1 cellular context compared by ENCODE assay signal in the genomic region with DNA sequence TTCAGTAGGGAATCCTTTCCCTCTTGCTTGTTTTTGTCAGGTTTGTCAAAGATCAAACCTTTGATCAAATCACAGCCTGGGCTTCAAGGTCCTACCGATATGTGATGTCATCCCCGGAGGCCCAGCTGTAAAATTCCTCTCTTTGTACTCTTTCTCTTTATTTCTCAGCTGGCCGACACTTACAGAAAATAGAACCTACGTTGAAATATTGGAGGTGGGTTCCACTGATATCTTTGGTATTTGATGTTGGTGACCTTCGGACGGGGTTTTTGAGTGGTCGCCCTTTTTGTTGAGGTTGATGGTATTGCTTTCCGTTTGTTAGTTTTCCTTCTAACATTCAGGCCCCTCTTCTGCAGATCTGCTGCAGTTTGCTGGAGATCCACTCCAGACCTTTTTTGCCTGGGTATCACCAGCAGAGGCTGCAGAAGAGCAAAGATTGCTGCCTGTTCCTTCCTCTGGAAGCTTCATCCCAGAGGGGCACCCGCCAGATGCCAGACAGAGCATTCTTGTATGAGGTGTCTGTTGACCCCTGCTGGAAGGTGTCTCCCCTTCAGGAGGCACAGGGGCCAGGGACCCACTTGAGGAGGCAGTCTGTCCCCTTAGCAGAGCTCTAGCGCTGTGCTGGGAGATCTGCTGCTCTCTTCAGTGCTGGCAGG.
TF ChIP-seq lines count a peak whose summit lies in the region.
"Not testable (repeated sequence)": the region's sequence is repeated elsewhere in the genome, so short reads cannot be mapped to it uniquely, and the experiment has no call there.

No MANE protein-coding gene starts in this region.

TF ChIP-seq in HepG2, 621 proteins besides CTCF, POLR2A, EP300 and RAD21 (continued from another document and continues in another):
- TF ChIP-seq, protein P1, sequence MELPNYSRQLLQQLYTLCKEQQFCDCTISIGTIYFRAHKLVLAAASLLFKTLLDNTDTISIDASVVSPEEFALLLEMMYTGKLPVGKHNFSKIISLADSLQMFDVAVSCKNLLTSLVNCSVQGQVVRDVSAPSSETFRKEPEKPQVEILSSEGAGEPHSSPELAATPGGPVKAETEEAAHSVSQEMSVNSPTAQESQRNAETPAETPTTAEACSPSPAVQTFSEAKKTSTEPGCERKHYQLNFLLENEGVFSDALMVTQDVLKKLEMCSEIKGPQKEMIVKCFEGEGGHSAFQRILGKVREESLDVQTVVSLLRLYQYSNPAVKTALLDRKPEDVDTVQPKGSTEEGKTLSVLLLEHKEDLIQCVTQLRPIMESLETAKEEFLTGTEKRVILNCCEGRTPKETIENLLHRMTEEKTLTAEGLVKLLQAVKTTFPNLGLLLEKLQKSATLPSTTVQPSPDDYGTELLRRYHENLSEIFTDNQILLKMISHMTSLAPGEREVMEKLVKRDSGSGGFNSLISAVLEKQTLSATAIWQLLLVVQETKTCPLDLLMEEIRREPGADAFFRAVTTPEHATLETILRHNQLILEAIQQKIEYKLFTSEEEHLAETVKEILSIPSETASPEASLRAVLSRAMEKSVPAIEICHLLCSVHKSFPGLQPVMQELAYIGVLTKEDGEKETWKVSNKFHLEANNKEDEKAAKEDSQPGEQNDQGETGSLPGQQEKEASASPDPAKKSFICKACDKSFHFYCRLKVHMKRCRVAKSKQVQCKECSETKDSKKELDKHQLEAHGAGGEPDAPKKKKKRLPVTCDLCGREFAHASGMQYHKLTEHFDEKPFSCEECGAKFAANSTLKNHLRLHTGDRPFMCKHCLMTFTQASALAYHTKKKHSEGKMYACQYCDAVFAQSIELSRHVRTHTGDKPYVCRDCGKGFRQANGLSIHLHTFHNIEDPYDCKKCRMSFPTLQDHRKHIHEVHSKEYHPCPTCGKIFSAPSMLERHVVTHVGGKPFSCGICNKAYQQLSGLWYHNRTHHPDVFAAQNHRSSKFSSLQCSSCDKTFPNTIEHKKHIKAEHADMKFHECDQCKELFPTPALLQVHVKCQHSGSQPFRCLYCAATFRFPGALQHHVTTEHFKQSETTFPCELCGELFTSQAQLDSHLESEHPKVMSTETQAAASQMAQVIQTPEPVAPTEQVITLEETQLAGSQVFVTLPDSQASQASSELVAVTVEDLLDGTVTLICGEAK (IDR thresholded peaks at IDR 0.05): not testable (repeated sequence)
- TF ChIP-seq, protein P1 (CRISPR knock-in tag; IDR thresholded peaks at IDR 0.05): peak; percentile 48; the same call in 1 of the 2 replicates
- TF ChIP-seq NFKB2 (CRISPR knock-in tag; IDR thresholded peaks at IDR 0.05; ENCODE audit: borderline replicate concordance) (peak; percentile 56; the same call in 1 of the 2 replicates), ZNF556 (CRISPR knock-in tag; IDR thresholded peaks at IDR 0.05; ENCODE audit: borderline replicate concordance) (peak; percentile 76; the same call in 1 of the 2 replicates), ZNF44 (CRISPR knock-in tag; IDR thresholded peaks at IDR 0.05) (peak; percentile 34; the same call in 1 of the 2 replicates), SPEN (CRISPR knock-in tag; IDR thresholded peaks at IDR 0.05; ENCODE audit: low read depth) (0 out of 2 replicates have a peak, but pooled peaks have one; percentile 41), ELF1 (CRISPR knock-in tag; IDR thresholded peaks at IDR 0.05) (peak; percentile 33; the same call in 1 of the 2 replicates), CBX5 (CRISPR knock-in tag; IDR thresholded peaks at IDR 0.05; ENCODE audit: borderline replicate concordance) (peak; percentile 76; the same call in 1 of the 2 replicates), ZNF557 (CRISPR knock-in tag; IDR thresholded peaks at IDR 0.05) (peak; percentile 77; the same call in 1 of the 2 replicates), ZBTB20 (CRISPR knock-in tag; IDR thresholded peaks at IDR 0.05; ENCODE audit: borderline replicate concordance, low read depth) (0 out of 2 replicates have a peak, but pooled peaks have one; percentile 37), TEAD3 (CRISPR knock-in tag; optimal IDR thresholded peaks at IDR 0.05; ENCODE audit: borderline replicate concordance) (peak; percentile 55), ZNF230 (CRISPR knock-in tag; IDR thresholded peaks at IDR 0.05) (0 out of 2 replicates have a peak, but pooled peaks have one; percentile 50), ZIK1 (CRISPR knock-in tag; IDR thresholded peaks at IDR 0.05; ENCODE audit: borderline replicate concordance, low read depth) (0 out of 2 replicates have a peak, but pooled peaks have one; percentile 29), SALL1 (CRISPR knock-in tag; IDR thresholded peaks at IDR 0.05) (peak; percentile 90), SOX5 (CRISPR knock-in tag; IDR thresholded peaks at IDR 0.05; ENCODE audit: borderline replicate concordance) (peak; percentile 17; the same call in 1 of the 2 replicates), ZNF883 (CRISPR knock-in tag; IDR thresholded peaks at IDR 0.05; ENCODE audit: not compliant biosample characterization) (peak; percentile 22)
- TF ChIP-seq, protein P2, sequence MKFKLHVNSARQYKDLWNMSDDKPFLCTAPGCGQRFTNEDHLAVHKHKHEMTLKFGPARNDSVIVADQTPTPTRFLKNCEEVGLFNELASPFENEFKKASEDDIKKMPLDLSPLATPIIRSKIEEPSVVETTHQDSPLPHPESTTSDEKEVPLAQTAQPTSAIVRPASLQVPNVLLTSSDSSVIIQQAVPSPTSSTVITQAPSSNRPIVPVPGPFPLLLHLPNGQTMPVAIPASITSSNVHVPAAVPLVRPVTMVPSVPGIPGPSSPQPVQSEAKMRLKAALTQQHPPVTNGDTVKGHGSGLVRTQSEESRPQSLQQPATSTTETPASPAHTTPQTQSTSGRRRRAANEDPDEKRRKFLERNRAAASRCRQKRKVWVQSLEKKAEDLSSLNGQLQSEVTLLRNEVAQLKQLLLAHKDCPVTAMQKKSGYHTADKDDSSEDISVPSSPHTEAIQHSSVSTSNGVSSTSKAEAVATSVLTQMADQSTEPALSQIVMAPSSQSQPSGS (CRISPR knock-in tag; IDR thresholded peaks at IDR 0.05): peak; percentile 88; the same call in 1 of the 2 replicates
- TF ChIP-seq, protein P3, sequence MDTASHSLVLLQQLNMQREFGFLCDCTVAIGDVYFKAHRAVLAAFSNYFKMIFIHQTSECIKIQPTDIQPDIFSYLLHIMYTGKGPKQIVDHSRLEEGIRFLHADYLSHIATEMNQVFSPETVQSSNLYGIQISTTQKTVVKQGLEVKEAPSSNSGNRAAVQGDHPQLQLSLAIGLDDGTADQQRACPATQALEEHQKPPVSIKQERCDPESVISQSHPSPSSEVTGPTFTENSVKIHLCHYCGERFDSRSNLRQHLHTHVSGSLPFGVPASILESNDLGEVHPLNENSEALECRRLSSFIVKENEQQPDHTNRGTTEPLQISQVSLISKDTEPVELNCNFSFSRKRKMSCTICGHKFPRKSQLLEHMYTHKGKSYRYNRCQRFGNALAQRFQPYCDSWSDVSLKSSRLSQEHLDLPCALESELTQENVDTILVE (CRISPR knock-in tag; IDR thresholded peaks at IDR 0.05): 0 out of 2 replicates have a peak, but pooled peaks have one; percentile 52
- TF ChIP-seq, protein P4, sequence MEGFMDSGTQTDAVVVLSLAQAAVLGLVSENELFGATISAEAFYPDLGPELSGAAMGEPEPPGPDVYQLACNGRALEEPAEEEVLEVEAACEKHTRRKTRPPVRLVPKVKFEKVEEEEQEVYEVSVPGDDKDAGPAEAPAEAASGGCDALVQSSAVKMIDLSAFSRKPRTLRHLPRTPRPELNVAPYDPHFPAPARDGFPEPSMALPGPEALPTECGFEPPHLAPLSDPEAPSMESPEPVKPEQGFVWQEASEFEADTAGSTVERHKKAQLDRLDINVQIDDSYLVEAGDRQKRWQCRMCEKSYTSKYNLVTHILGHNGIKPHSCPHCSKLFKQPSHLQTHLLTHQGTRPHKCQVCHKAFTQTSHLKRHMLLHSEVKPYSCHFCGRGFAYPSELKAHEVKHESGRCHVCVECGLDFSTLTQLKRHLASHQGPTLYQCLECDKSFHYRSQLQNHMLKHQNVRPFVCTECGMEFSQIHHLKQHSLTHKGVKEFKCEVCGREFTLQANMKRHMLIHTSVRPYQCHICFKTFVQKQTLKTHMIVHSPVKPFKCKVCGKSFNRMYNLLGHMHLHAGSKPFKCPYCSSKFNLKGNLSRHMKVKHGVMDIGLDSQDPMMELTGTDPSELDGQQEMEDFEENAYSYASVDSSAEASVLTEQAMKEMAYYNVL (CRISPR knock-in tag; IDR thresholded peaks at IDR 0.05; ENCODE audit: borderline replicate concordance): peak; percentile 90; the same call in 1 of the 2 replicates
- TF ChIP-seq, protein P5, sequence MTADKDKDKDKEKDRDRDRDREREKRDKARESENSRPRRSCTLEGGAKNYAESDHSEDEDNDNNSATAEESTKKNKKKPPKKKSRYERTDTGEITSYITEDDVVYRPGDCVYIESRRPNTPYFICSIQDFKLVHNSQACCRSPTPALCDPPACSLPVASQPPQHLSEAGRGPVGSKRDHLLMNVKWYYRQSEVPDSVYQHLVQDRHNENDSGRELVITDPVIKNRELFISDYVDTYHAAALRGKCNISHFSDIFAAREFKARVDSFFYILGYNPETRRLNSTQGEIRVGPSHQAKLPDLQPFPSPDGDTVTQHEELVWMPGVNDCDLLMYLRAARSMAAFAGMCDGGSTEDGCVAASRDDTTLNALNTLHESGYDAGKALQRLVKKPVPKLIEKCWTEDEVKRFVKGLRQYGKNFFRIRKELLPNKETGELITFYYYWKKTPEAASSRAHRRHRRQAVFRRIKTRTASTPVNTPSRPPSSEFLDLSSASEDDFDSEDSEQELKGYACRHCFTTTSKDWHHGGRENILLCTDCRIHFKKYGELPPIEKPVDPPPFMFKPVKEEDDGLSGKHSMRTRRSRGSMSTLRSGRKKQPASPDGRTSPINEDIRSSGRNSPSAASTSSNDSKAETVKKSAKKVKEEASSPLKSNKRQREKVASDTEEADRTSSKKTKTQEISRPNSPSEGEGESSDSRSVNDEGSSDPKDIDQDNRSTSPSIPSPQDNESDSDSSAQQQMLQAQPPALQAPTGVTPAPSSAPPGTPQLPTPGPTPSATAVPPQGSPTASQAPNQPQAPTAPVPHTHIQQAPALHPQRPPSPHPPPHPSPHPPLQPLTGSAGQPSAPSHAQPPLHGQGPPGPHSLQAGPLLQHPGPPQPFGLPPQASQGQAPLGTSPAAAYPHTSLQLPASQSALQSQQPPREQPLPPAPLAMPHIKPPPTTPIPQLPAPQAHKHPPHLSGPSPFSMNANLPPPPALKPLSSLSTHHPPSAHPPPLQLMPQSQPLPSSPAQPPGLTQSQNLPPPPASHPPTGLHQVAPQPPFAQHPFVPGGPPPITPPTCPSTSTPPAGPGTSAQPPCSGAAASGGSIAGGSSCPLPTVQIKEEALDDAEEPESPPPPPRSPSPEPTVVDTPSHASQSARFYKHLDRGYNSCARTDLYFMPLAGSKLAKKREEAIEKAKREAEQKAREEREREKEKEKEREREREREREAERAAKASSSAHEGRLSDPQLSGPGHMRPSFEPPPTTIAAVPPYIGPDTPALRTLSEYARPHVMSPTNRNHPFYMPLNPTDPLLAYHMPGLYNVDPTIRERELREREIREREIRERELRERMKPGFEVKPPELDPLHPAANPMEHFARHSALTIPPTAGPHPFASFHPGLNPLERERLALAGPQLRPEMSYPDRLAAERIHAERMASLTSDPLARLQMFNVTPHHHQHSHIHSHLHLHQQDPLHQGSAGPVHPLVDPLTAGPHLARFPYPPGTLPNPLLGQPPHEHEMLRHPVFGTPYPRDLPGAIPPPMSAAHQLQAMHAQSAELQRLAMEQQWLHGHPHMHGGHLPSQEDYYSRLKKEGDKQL (CRISPR knock-in tag; IDR thresholded peaks at IDR 0.05; ENCODE audit: low read depth): peak; percentile 30; the same call in 1 of the 2 replicates
- TF ChIP-seq, protein P6, sequence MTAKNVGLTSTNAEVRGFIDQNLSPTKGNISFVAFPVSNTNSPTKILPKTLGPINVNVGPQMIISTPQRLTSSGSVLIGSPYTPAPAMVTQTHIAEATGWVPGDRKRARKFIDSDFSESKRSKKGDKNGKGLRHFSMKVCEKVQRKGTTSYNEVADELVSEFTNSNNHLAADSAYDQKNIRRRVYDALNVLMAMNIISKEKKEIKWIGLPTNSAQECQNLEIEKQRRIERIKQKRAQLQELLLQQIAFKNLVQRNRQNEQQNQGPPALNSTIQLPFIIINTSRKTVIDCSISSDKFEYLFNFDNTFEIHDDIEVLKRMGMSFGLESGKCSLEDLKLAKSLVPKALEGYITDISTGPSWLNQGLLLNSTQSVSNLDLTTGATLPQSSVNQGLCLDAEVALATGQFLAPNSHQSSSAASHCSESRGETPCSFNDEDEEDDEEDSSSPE (CRISPR knock-in tag; IDR thresholded peaks at IDR 0.05): 0 out of 2 replicates have a peak, but pooled peaks have one; percentile 17
- TF ChIP-seq, protein P7, sequence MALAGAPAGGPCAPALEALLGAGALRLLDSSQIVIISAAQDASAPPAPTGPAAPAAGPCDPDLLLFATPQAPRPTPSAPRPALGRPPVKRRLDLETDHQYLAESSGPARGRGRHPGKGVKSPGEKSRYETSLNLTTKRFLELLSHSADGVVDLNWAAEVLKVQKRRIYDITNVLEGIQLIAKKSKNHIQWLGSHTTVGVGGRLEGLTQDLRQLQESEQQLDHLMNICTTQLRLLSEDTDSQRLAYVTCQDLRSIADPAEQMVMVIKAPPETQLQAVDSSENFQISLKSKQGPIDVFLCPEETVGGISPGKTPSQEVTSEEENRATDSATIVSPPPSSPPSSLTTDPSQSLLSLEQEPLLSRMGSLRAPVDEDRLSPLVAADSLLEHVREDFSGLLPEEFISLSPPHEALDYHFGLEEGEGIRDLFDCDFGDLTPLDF (CRISPR knock-in tag; IDR thresholded peaks at IDR 0.05): peak; percentile 56; the same call in 1 of the 2 replicates
